ENCODE assay signal across 8 cellular contexts in genomic region chr20:760751-761417, GRCh38. TPM values are rescaled to one million over a fixed set of nuclear protein-coding genes. Genes with fewer than 3 reads are reported as not detected.
DNase-seq lines count a peak whose midpoint lies in the region; ATAC-seq, FAIRE-seq and TF ChIP-seq lines count a peak whose summit lies in the region.

No MANE protein-coding gene starts in this region.

- no peaks in the 10 kb centered on the region for H3K79me2 ChIP-seq in keratinocyte (ENCODE audit: control insufficient read depth, insufficient read depth, low read length)

- no peak overlapping the region for H3K27ac Mint-ChIP-seq in CD14-positive monocyte
- H3K27ac Mint-ChIP-seq in activated naive CD4-positive, alpha-beta T cell treated with anti-CD3 and anti-CD28 coated beads, Interleukin-2, amount 10 ng/mL, durations not matched to agents 7 days and 5 days = no peak overlapping the region

- peaks cover 3% of the 10 kb centered on the region for H3K4me1 Mint-ChIP-seq in CD14-positive monocyte
- H3K4me1 Mint-ChIP-seq in activated naive CD4-positive, alpha-beta T cell treated with anti-CD3 and anti-CD28 coated beads, Interleukin-2, amount 10 ng/mL, durations not matched to agents 7 days and 5 days = peaks cover 9% of the 10 kb centered on the region

- no peak overlapping the region for H3K4me2 ChIP-seq in keratinocyte (ENCODE audit: control insufficient read depth, extremely low read depth, insufficient read depth, low read depth, low read length)

- no peaks in the 10 kb centered on the region for H4K20me1 ChIP-seq in keratinocyte (ENCODE audit: control insufficient read depth, extremely low read depth, insufficient read depth, low read length)

- in situ Hi-C loops in KBM-7 (cut with MboI; ENCODE audit: low pct_unique_long_range_greater_than_20kb, low sequenced_read_pairs) = no loop called here

- peaks cover 0 to 6% (median 2%) of the 10 kb centered on the region in 3 donors for H3K27me3 Mint-ChIP-seq in CD14-positive monocyte (ENCODE audit: low read depth in 3 of 3)
- peaks cover 12% of the 10 kb centered on the region for H3K27me3 Mint-ChIP-seq in activated naive CD4-positive, alpha-beta T cell treated with anti-CD3 and anti-CD28 coated beads, Interleukin-2, amount 10 ng/mL, durations not matched to agents 7 days and 5 days

- dilution Hi-C loops in keratinocyte (cut with MboI; ENCODE audit: extremely low pct_ligation_motif_present, low sequenced_read_pairs) = no loop called here

- no peak overlapping the region for H3K4me3 Mint-ChIP-seq in CD14-positive monocyte
- no peak overlapping the region for H3K4me3 Mint-ChIP-seq in activated naive CD4-positive, alpha-beta T cell treated with anti-CD3 and anti-CD28 coated beads, Interleukin-2, amount 10 ng/mL, durations not matched to agents 7 days and 5 days

- H3K9ac ChIP-seq in keratinocyte (ENCODE audit: control insufficient read depth, extremely low read depth, insufficient read depth, low read length) = no peak overlapping the region

- CTCF ChIA-PET in activated naive CD4-positive, alpha-beta T cell treated with anti-CD3 and anti-CD28 coated beads, Interleukin-2, amount 10 ng/mL, durations not matched to agents 7 days and 5 days (lab: Charles Lee) = interaction anchor here (0.6 to 1.3 kb wide), 5 partner anchors 8 to 85 kb away, joined by 3 read pairs; partner anchors contain the start of gene SCRT2

- intact Hi-C loops in CD14-positive monocyte (cut with micrococcal nuclease) = no loop called here
- intact Hi-C loops in stomach (cut with DNase I; ENCODE audit: low total_unique reads) = no loop called here
- intact Hi-C loops in tibial artery (cut with DNase I; ENCODE audit: low total_unique reads) = no loop called here

- no peak for ATAC-seq in HG02759 (IDR thresholded peaks at IDR 0.05; ENCODE audit: unreplicated experiment)
- ATAC-seq in HG03139 (IDR thresholded peaks at IDR 0.05; ENCODE audit: unreplicated experiment) = no peak

- H3K36me3 ChIP-seq in keratinocyte (ENCODE audit: control insufficient read depth in 2 of 2, extremely low read depth in 1 of 2, insufficient read depth in 2 of 2, low read length in 2 of 2) (no peaks in the 10 kb centered on the region), stomach (peaks cover 0 to 45% (median 16%) of the 10 kb centered on the region in 4 donors), tibial artery (peaks cover 0 to 4% (median 0%) of the 10 kb centered on the region in 3 donors)

- H3K4me1 ChIP-seq in keratinocyte (ENCODE audit: control insufficient read depth, extremely low read depth, insufficient read depth, low read length) = no peaks in the 10 kb centered on the region
- no peaks in the 10 kb centered on the region for H3K4me1 ChIP-seq in stomach
- H3K4me1 ChIP-seq in tibial artery = no peaks in the 10 kb centered on the region

- FAIRE-seq in keratinocyte (lab: Jason Lieb, UNC) = no peak

- TF ChIP-seq EP300 in stomach (IDR thresholded peaks at IDR 0.05) = no peak

- no peak overlapping the region for H2AFZ ChIP-seq in keratinocyte (ENCODE audit: control insufficient read depth, low read length)

- no peak for DNase-seq in CD14-positive monocyte (ENCODE audit: low spot score)
- peak; percentile 13 for DNase-seq in KBM-7
- DNase-seq in activated naive CD4-positive, alpha-beta T cell treated with anti-CD3 and anti-CD28 coated beads, Interleukin-2, amount 10 ng/mL, durations not matched to agents 7 days and 5 days = peak; percentile 38
- DNase-seq in keratinocyte (ENCODE audit: low read depth, low spot score) = no peak
- DNase-seq in stomach = no peak
- DNase-seq in tibial artery = no peak

- H3K4me3 ChIP-seq in keratinocyte (ENCODE audit: control insufficient read depth in 2 of 3, extremely low read depth in 1 of 3, insufficient read depth in 2 of 3, low read depth in 1 of 3, low read length in 3 of 3) = no peak overlapping the region
- H3K4me3 ChIP-seq in stomach = no peak overlapping the region
- no peak overlapping the region for H3K4me3 ChIP-seq in tibial artery

- H3K9me1 ChIP-seq in keratinocyte (ENCODE audit: control insufficient read depth, extremely low read depth, insufficient read depth, low read length) = no peaks in the 10 kb centered on the region

- TF ChIP-seq CTCF in CD14-positive monocyte (IDR thresholded peaks at IDR 0.05) (peak; percentile 90), keratinocyte (optimal IDR thresholded peaks at IDR 0.05 in 1 of 3, IDR thresholded peaks at IDR 0.05 in 1 of 3, conservative IDR thresholded peaks at IDR 0.05 in 1 of 3; ENCODE audit: extremely low read depth in 1 of 3, insufficient read depth in 2 of 3, low read length in 3 of 3) (peak; percentile 70 to 92 (median 89)), stomach (IDR thresholded peaks at IDR 0.05) (peak in 4 of 7 experiments; percentile 8 to 51 (median 30)), tibial artery (IDR thresholded peaks at IDR 0.05) (peak in 1 of 2 experiments; percentile 16)

- H3K9me3 ChIP-seq in keratinocyte (ENCODE audit: control insufficient read depth, low read depth, low read length) (no peaks in the 10 kb centered on the region), stomach (no peaks in the 10 kb centered on the region), tibial artery (no peaks in the 10 kb centered on the region)

- H3K9me3 Mint-ChIP-seq in CD14-positive monocyte = peaks cover 0 to 4% (median 0%) of the 10 kb centered on the region in 7 donors
- no peaks in the 10 kb centered on the region for H3K9me3 Mint-ChIP-seq in activated naive CD4-positive, alpha-beta T cell treated with anti-CD3 and anti-CD28 coated beads, Interleukin-2, amount 10 ng/mL, durations not matched to agents 7 days and 5 days

- H3K27ac ChIP-seq in keratinocyte (ENCODE audit: control insufficient read depth, insufficient read depth, low read length) = no peak overlapping the region
- H3K27ac ChIP-seq in stomach = no peak overlapping the region
- H3K27ac ChIP-seq in tibial artery = no peak overlapping the region

- TF ChIP-seq POLR2A in stomach (IDR thresholded peaks at IDR 0.05) = no peak

- 40 to 82% (median 61%) methylated on average over 14 to 44 of the region's 44 CpGs for WGBS in stomach, 5 donors

- H3K27me3 ChIP-seq in keratinocyte (ENCODE audit: control insufficient read depth, extremely low read depth, insufficient read depth, low read length) (no peaks in the 10 kb centered on the region), stomach (peaks cover 0 to 32% (median 0%) of the 10 kb centered on the region in 3 donors), tibial artery (peaks cover 0 to 30% of the 10 kb centered on the region in 2 donors)

- H3K36me3 Mint-ChIP-seq in CD14-positive monocyte = no peaks in the 10 kb centered on the region
- no peaks in the 10 kb centered on the region for H3K36me3 Mint-ChIP-seq in activated naive CD4-positive, alpha-beta T cell treated with anti-CD3 and anti-CD28 coated beads, Interleukin-2, amount 10 ng/mL, durations not matched to agents 7 days and 5 days

RNA-seq across cellular contexts. Expression of gene SLC52A3, which starts 7.4 kb away (rescaled TPM):
- polyA plus RNA-seq in CD14-positive monocyte (not detected), keratinocyte (0.55 to 1.1 TPM (median 0.84 TPM) in 3 replicates), stomach (1 to 10 TPM in 2 of 3 donors, under 1 TPM in 1; 0.46 to 3.5 (median 2.5) TPM)
- not detected for polyA plus RNA-seq in keratinocyte (2011; ENCODE audit: low read depth)
- polyA plus RNA-seq in keratinocyte (2011; cell fraction: cytosol; rRNA removed) = 0.38 and 0.69 TPM in 2 replicates
- polyA plus RNA-seq in keratinocyte (2011; cell fraction: nucleus; rRNA removed) = 2.1 and 2.6 TPM in 2 replicates
- polyA plus RNA-seq in keratinocyte (2012; ENCODE audit: low replicate concordance) = 0.51 and 1.7 TPM in 2 replicates
- 0.69 to 3.8 TPM (median 1.2 TPM) in 3 replicates for polyA minus RNA-seq in keratinocyte
- polyA minus RNA-seq in keratinocyte (2011; cell fraction: cytosol; rRNA and poly(A)+ RNA removed) = 1.3 TPM
- 1.8 and 2.0 TPM in 2 replicates for polyA minus RNA-seq in keratinocyte (2011; cell fraction: nucleus; rRNA and poly(A)+ RNA removed)
- 10 to 100 TPM in 2 of 5 donors, 1 to 10 TPM in 1, under 1 TPM in 2; 0.58 to 24.0 (median 1.3) TPM for total RNA-seq in stomach

Comparison
In these comparisons a context has a peak if more than half of its experiments do, and no peak if none do; other contexts are left out.
1. DNase-seq: peak in KBM-7 (single experiment) and activated naive CD4-positive, alpha-beta T cell treated with anti-CD3 and anti-CD28 coated beads, Interleukin-2, amount 10 ng/mL, durations not matched to agents 7 days and 5 days (single experiment); none in CD14-positive monocyte (single experiment), keratinocyte (single experiment), stomach (single experiment) and tibial artery (0 of 2).